In genomic region chr2:10871978-10872377, GRCh38 we compare ENCODE assay signal across 1 cellular context.
TF ChIP-seq lines count a peak whose summit lies in the region.

No MANE protein-coding gene starts in this region.

TF ChIP-seq in HepG2, 621 proteins besides CTCF, POLR2A, EP300 and RAD21:
- no peak for TF ChIP-seq CREB1 (IDR thresholded peaks at IDR 0.05)
- no peak for TF ChIP-seq CREB1 (CRISPR knock-in tag; IDR thresholded peaks at IDR 0.05)
- TF ChIP-seq ZNF317 (CRISPR knock-in tag; IDR thresholded peaks at IDR 0.05): peak; percentile 95
